In the genomic region with DNA sequence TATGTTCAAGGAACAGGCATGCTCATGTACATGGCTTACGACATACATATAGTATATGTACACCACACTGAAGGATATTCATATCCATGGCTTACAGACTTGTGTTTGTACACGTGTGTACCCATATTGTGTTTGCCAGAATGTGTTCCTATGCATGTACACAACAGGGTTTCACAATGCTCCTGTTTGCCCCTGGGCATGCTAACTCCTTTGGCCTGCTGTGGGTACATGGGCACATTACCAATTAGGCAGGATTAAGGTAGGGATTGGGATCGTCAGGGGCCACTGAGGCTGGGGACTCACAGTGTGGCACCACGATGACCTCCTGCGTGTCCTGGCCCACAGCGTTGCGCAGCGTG, we compare ENCODE assay signal across 1 cellular context.
TF ChIP-seq lines count a peak whose summit lies in the region.

No MANE protein-coding gene starts in this region.

TF ChIP-seq in K562, 482 proteins besides CTCF, POLR2A, EP300 and RAD21:
- 0 out of 2 replicates have a peak, but pooled peaks have one; percentile 48 for TF ChIP-seq E2F4 (CRISPR knock-in tag; IDR thresholded peaks at IDR 0.05; ENCODE audit: low read depth)
- 0 out of 2 replicates have a peak, but pooled peaks have one; percentile 19 for TF ChIP-seq GABPB1 (CRISPR knock-in tag; IDR thresholded peaks at IDR 0.05)
- peak in 1 of 2 experiments; percentile 6; a peak in 1 of 4 replicates for TF ChIP-seq FOXA3 (CRISPR knock-in tag; conservative IDR thresholded peaks at IDR 0.05 in 1 of 2, IDR thresholded peaks at IDR 0.05 in 1 of 2)
- no peak for TF ChIP-seq SIN3A (IDR thresholded peaks at IDR 0.05; ENCODE audit: borderline replicate concordance in 2 of 2, control insufficient read depth in 1 of 2, low read depth in 2 of 2, low read length in 2 of 2)
